8 cellular contexts compared by ENCODE assay signal in the genomic region with DNA sequence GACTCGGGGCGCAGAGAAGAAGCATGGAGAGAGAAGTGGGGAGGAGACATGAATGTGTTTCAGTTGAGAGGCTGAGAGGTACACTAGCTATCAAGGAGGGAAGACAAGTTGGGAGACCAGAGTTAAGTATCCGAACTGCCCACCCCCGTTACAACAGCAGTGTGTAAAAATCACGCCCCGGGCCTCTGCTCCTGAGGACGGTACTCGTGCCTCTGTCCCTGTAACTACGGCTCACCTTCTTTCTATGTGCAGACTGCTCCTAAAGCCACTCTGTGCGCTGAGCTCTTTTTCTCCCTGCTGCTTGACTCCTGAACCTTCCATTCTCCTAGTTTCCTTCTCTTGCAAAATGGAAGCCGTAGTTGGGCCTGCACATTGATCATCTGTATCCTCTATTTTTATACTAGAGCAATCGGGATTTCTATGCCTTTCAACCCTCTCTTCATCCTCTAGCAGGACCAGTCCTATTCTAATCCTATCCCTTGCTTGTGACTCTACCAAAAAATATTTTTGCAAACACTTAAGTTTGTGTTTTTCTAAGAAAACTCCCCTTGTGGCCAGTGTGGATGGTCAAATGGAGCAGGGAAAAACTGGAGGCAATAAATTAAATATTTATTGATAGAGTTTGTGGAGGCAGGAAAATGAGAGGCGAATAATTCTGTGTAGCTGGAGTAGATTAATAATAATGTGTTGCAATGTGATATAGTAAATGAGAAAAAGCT. TPM values are rescaled to one million over a fixed set of nuclear protein-coding genes. Genes with fewer than 3 reads are reported as not detected.
DNase-seq lines count a peak whose midpoint lies in the region; ATAC-seq and TF ChIP-seq lines count a peak whose summit lies in the region.

No MANE protein-coding gene starts in this region.

- H3K27me3 Mint-ChIP-seq in GM23338 (ENCODE audit: insufficient read depth, low read depth, poor library complexity): peaks cover 3% of the 10 kb centered on the region

- H3K4me3 ChIP-seq in BLaER1 treated with 17β-estradiol and CSF1 and Interleukin-3, amounts not matched to agents 10 nM and 100 nM: peak overlapping the region; percentile 84 to 98 (median 94)
- H3K4me3 ChIP-seq in GM23338: peak overlapping the region; percentile 99
- peak overlapping the region; percentile 81 for H3K4me3 ChIP-seq in fibroblast of pulmonary artery (replicated peaks; ENCODE audit: low read depth, low read length)
- H3K4me3 ChIP-seq in psoas muscle: peak overlapping the region; percentile 96

- H3K27me3 ChIP-seq in BLaER1 treated with 17β-estradiol and CSF1 and Interleukin-3, amounts not matched to agents 10 nM and 100 nM: no peaks in the 10 kb centered on the region
- no peaks in the 10 kb centered on the region for H3K27me3 ChIP-seq in GM23338 (ENCODE audit: insufficient read depth)
- no peaks in the 10 kb centered on the region for H3K27me3 ChIP-seq in psoas muscle (ENCODE audit: insufficient read depth in 3 of 3, low read length in 2 of 3)

- peak overlapping the region; percentile 91 for H3K27ac Mint-ChIP-seq in GM23338

- TF ChIP-seq CTCF in GM23338 (conservative IDR thresholded peaks at IDR 0.05; ENCODE audit: low read depth in 2 of 2) (peak in 1 of 2 experiments; percentile 52; a peak in 2 of 4 replicates), fibroblast of pulmonary artery (IDR thresholded peaks at IDR 0.05; ENCODE audit: low read length, missing control alignments) (peak; percentile 43), psoas muscle (IDR thresholded peaks at IDR 0.05) (no peak)

- H3K9ac ChIP-seq in BLaER1 treated with 17β-estradiol and CSF1 and Interleukin-3, amounts not matched to agents 10 nM and 100 nM: peak overlapping the region; percentile 87 to 96 (median 93)

- peaks cover 26 to 47% (median 46%) of the 10 kb centered on the region in 11 experiments; a peak in 21 of 22 replicates for H3K36me3 ChIP-seq in BLaER1 treated with 17β-estradiol and CSF1 and Interleukin-3, amounts not matched to agents 10 nM and 100 nM
- H3K36me3 ChIP-seq in GM23338 (ENCODE audit: insufficient read depth) (peaks cover 14% of the 10 kb centered on the region; the same call in 1 of the 2 replicates), psoas muscle (ENCODE audit: insufficient read depth in 1 of 2, low read depth in 1 of 2) (peaks cover 3 to 23% of the 10 kb centered on the region in 2 donors)

- H3K27ac ChIP-seq in BLaER1 treated with 17β-estradiol and CSF1 and Interleukin-3, amounts not matched to agents 10 nM and 100 nM: peak overlapping the region; percentile 77 to 94 (median 90)
- H3K27ac ChIP-seq in GM23338 (ENCODE audit: low read depth): peak overlapping the region; percentile 89
- H3K27ac ChIP-seq in psoas muscle: peak overlapping the region; percentile 98

- H4K20me1 ChIP-seq in BLaER1 treated with 17β-estradiol and CSF1 and Interleukin-3, amounts not matched to agents 10 nM and 100 nM: peaks cover 40 to 84% (median 66%) of the 10 kb centered on the region in 11 experiments; a peak in 21 of 22 replicates
- H4K20me1 ChIP-seq in GM23338 (replicated peaks; ENCODE audit: insufficient read depth): peaks cover 52% of the 10 kb centered on the region

- intact Hi-C loops in psoas muscle (cut with DNase I): loop anchor here (5.0 to 10.0 kb wide), 3 partner anchors 45 to 197 kb away; partner anchors contain the start of genes GTF3A (in 1 of the 2) and MTIF3 (in 1 of the 2)

- peaks cover 39 to 49% (median 44%) of the 10 kb centered on the region in 10 experiments for H3K4me1 ChIP-seq in BLaER1 treated with 17β-estradiol and CSF1 and Interleukin-3, amounts not matched to agents 10 nM and 100 nM
- H3K4me1 ChIP-seq in GM23338 (ENCODE audit: insufficient read depth) (peaks cover 48% of the 10 kb centered on the region), psoas muscle (peaks cover 32% of the 10 kb centered on the region)

- peaks cover 36% of the 10 kb centered on the region for H3K36me3 Mint-ChIP-seq in GM23338 (ENCODE audit: low read depth)

- peaks cover 82% of the 10 kb centered on the region for H3K79me2 ChIP-seq in GM23338 (replicated peaks; ENCODE audit: insufficient read depth)

- H3K9me3 Mint-ChIP-seq in GM23338: peaks cover 2% of the 10 kb centered on the region; the same call in 1 of the 3 replicates

- no peak for ATAC-seq in GM23338
- no peak for ATAC-seq in psoas muscle
- ATAC-seq in GM18861 (IDR thresholded peaks at IDR 0.05; ENCODE audit: unreplicated experiment): no peak

- H3F3A ChIP-seq in GM23338 (replicated peaks; ENCODE audit: low read depth): no peaks in the 10 kb centered on the region

- no peaks in the 10 kb centered on the region for H3K9me2 ChIP-seq in GM23338 (ENCODE audit: insufficient read depth)

- peak overlapping the region; percentile 96 for H3K4me3 Mint-ChIP-seq in GM23338

- WGBS in psoas muscle, 3 donors: 8 to 11% (median 11%) methylated on average over 13 of the region's 13 CpGs

- H3K4me1 Mint-ChIP-seq in GM23338: peaks cover 56% of the 10 kb centered on the region

- peak overlapping the region; percentile 85 to 99 (median 96) for H3K4me2 ChIP-seq in BLaER1 treated with 17β-estradiol and CSF1 and Interleukin-3, amounts not matched to agents 10 nM and 100 nM
- peak overlapping the region; percentile 98 for H3K4me2 ChIP-seq in GM23338

- H3K9me3 ChIP-seq in BLaER1 treated with 17β-estradiol and CSF1 and Interleukin-3, amounts not matched to agents 10 nM and 100 nM (replicated peaks in 1 of 11): no peaks in the 10 kb centered on the region
- no peaks in the 10 kb centered on the region for H3K9me3 ChIP-seq in psoas muscle

- DNase-seq in GM23338 (ENCODE audit: low spot score): no peak
- DNase-seq in SW480 (ENCODE audit: low spot score): peak; percentile 46
- DNase-seq in fibroblast of pulmonary artery (ENCODE audit: low read depth): peak; percentile 23
- no peak for DNase-seq in psoas muscle
- DNase-seq in NCI-H2029 treated with DMSO at 0.1 percent for 48 hours (lab: John Stamatoyannopoulos, UW): no peak
- DNase-seq in OCI-M2 (lab: John Stamatoyannopoulos, UW; ENCODE audit: unreplicated experiment): no peak

- H2AFZ ChIP-seq in GM23338: peak overlapping the region; percentile 97

TF ChIP-seq in GM23338, 12 proteins besides CTCF, POLR2A, EP300 and RAD21 (continues in another document):
- no peak for TF ChIP-seq ETS1 (IDR thresholded peaks at IDR 0.05)
- no peak for TF ChIP-seq NANOG (IDR thresholded peaks at IDR 0.05; ENCODE audit: borderline replicate concordance)

RNA-seq across cellular contexts. Expression of gene POLR1D, which starts 0.6 kb away (rescaled TPM):
- 177 and 226 TPM in 2 replicates for total RNA-seq in GM23338 (2014; rRNA removed; shearing (Covaris generic))
- polyA plus RNA-seq in GM23338 (2016; fragmentation: Nextera tagmentation; extraction: Ambion mirVana) (193 and 197 TPM in 2 replicates), psoas muscle (100 to 1,000 TPM; 112 to 205 (median 163) TPM)
- 100 to 1,000 TPM in 3 of 4 donors, 10 to 100 TPM in 1; 92.5 to 128 (median 110) TPM for total RNA-seq in psoas muscle

RNA-seq across cellular contexts. Expression of gene LNX2, which starts 1.9 kb away (rescaled TPM):
- total RNA-seq in GM23338 (2014; rRNA removed; shearing (Covaris generic)): 17.3 and 18.0 TPM in 2 replicates
- polyA plus RNA-seq in GM23338 (2016; fragmentation: Nextera tagmentation; extraction: Ambion mirVana): 3.4 and 3.7 TPM in 2 replicates
- total RNA-seq in psoas muscle: 10 to 100 TPM in 1 of 4 donors, 1 to 10 TPM in 3; 5.3 to 10.0 (median 8.0) TPM
- 1 to 10 TPM; 2.3 to 6.7 (median 2.6) TPM for polyA plus RNA-seq in psoas muscle

Comparison
In these comparisons a context has a peak if more than half of its experiments do, and no peak if none do; other contexts are left out.
1. DNase-seq: peak in SW480 (single experiment) and fibroblast of pulmonary artery (single experiment); none in GM23338 (single experiment), psoas muscle (0 of 2), NCI-H2029 treated with DMSO at 0.1 percent for 48 hours (single experiment) and OCI-M2 (single experiment).
2. Peak in every context shown above with its lines, with median percentiles within 50 percentile points of each other: H3K27ac ChIP-seq and H3K4me3 ChIP-seq.